ENCODE assay signal across 16 cellular contexts in genomic region chr7:87810726-87811125, GRCh38.
A peak's percentile ranks its signal among the peaks of the same experiment; 100 is the strongest.
DNase-seq lines count a peak whose midpoint lies in the region; ATAC-seq and TF ChIP-seq lines count a peak whose summit lies in the region.
"Had no signal": no experiment of that assay in that cellular context is flagged by ENCODE, and none has a peak within 500 bp of the region (broad histone marks: within the 10 kb centered on the region; RNA-seq: fewer than 3 reads in every experiment).

No MANE protein-coding gene starts in this region.

- H3K4me1 Mint-ChIP-seq in endodermal cell, result peaks cover 6% of the 10 kb centered on the region
- H3K4me1 Mint-ChIP-seq in neural progenitor cell, result peaks cover 12% of the 10 kb centered on the region

- no peak overlapping the region for H3K14ac ChIP-seq in neuronal stem cell (ENCODE audit: low read length)

- no CpG with 5 or more reads among the region's 2 CpGs for WGBS in endodermal cell (ENCODE audit: insufficient coverage in 1 of 2, insufficient read length in 1 of 2), 2 experiments
- WGBS in neuronal stem cell (ENCODE audit: extremely low coverage in 2 of 2, insufficient read length in 2 of 2, insufficient replicate concordance in 1 of 2), 2 donors, result no CpG with 5 or more reads among the region's 2 CpGs

- no peak overlapping the region for H4K91ac ChIP-seq in neuronal stem cell (ENCODE audit: low read depth, low read length, poor library complexity)

- H2AFZ ChIP-seq in neural progenitor cell (replicated peaks) (peak overlapping the region; percentile 57), neuronal stem cell (ENCODE audit: low read length) (no peak overlapping the region)

- no peaks in the 10 kb centered on the region for H3K36me3 Mint-ChIP-seq in endodermal cell (ENCODE audit: low read depth)
- H3K36me3 Mint-ChIP-seq in neural progenitor cell, result no peaks in the 10 kb centered on the region
- H3K36me3 Mint-ChIP-seq: CD14-positive monocyte; CD8-positive, alpha-beta T cell had no signal

- H2BK12ac ChIP-seq in neuronal stem cell (ENCODE audit: low read length), result no peak overlapping the region

- TF ChIP-seq CTCF in VCaP (conservative IDR thresholded peaks at IDR 0.05) (no peak), endodermal cell (conservative IDR thresholded peaks at IDR 0.05) (no peak), neural progenitor cell (IDR thresholded peaks at IDR 0.05) (no peak)

- no peaks in the 10 kb centered on the region for H3K79me1 ChIP-seq in neuronal stem cell (ENCODE audit: low read depth, low read length)

- no peak overlapping the region for H3K4ac ChIP-seq in neuronal stem cell (ENCODE audit: low read length)

- H3K27me3 Mint-ChIP-seq in endodermal cell (ENCODE audit: insufficient read depth) (no peaks in the 10 kb centered on the region), neural progenitor cell (ENCODE audit: insufficient read depth, low read depth) (no peaks in the 10 kb centered on the region)

- H3K4me2 ChIP-seq in neural progenitor cell, result peak overlapping the region; percentile 53
- no peak overlapping the region for H3K4me2 ChIP-seq in neuronal stem cell (ENCODE audit: insufficient read depth, low read length, poor library complexity, severe bottlenecking)

- H3K4me3 Mint-ChIP-seq in endodermal cell (no peak overlapping the region), neural progenitor cell (no peak overlapping the region)
- H3K4me3 Mint-ChIP-seq: CD14-positive monocyte; CD8-positive, alpha-beta T cell; H9 had no signal

- no peaks in the 10 kb centered on the region for H3K79me2 ChIP-seq in neural progenitor cell (ENCODE audit: low read depth)

- no peak overlapping the region for H3K23ac ChIP-seq in neuronal stem cell (ENCODE audit: low read depth, low read length, poor library complexity)

- peak overlapping the region; percentile 64 for H3K27ac Mint-ChIP-seq in endodermal cell
- no peak overlapping the region for H3K27ac Mint-ChIP-seq in neural progenitor cell
- H3K27ac Mint-ChIP-seq: CD14-positive monocyte; CD8-positive, alpha-beta T cell had no signal

- no peaks in the 10 kb centered on the region for H3K36me3 ChIP-seq in endodermal cell (ENCODE audit: control insufficient read depth, insufficient read depth, low read length)
- no peaks in the 10 kb centered on the region for H3K36me3 ChIP-seq in neural progenitor cell
- no peaks in the 10 kb centered on the region for H3K36me3 ChIP-seq in neuronal stem cell (replicated peaks in 1 of 2; ENCODE audit: control insufficient read depth in 2 of 2, insufficient read depth in 2 of 2, low read length in 2 of 2)

- no peak for DNase-seq in HEK293T (ENCODE audit: extremely low spot score)
- DNase-seq in endodermal cell, result no peak
- DNase-seq in neural progenitor cell (ENCODE audit: low spot score), result no peak
- no peak for DNase-seq in activated T-cell treated with anti-CD3 and anti-CD28 coated beads for 4 hours
- no peak for DNase-seq in neuronal stem cell (ENCODE audit: low spot score)
- DNase-seq: Caco-2; CD8-positive, alpha-beta T cell; GM23248; H9; IMR-90; KBM-7 had no signal

- no peak overlapping the region for H3K4me3 ChIP-seq in endodermal cell (ENCODE audit: low read length)
- no peak overlapping the region for H3K4me3 ChIP-seq in neural progenitor cell
- no peak overlapping the region for H3K4me3 ChIP-seq in neuronal stem cell (ENCODE audit: low read length in 2 of 2)
- H3K4me3 ChIP-seq: GM12878, GM23248 had no signal

- no peak overlapping the region for H2BK15ac ChIP-seq in neuronal stem cell (ENCODE audit: low read length)

- no peaks in the 10 kb centered on the region for H3K9me3 Mint-ChIP-seq in endodermal cell
- H3K9me3 Mint-ChIP-seq in neural progenitor cell, result no peaks in the 10 kb centered on the region
- H3K9me3 Mint-ChIP-seq: CD14-positive monocyte; CD8-positive, alpha-beta T cell; H9 had no signal

- no peaks in the 10 kb centered on the region for H3K27me3 ChIP-seq in endodermal cell (ENCODE audit: control insufficient read depth, insufficient read depth, low read length, poor library complexity, severe bottlenecking)
- no peaks in the 10 kb centered on the region for H3K27me3 ChIP-seq in neural progenitor cell
- H3K27me3 ChIP-seq in neuronal stem cell (ENCODE audit: control insufficient read depth in 3 of 3, insufficient read depth in 3 of 3, low read depth in 1 of 3, low read length in 3 of 3), result no peaks in the 10 kb centered on the region

- no peaks in the 10 kb centered on the region for H3K9me3 ChIP-seq in endodermal cell (ENCODE audit: control insufficient read depth, low read length)
- no peaks in the 10 kb centered on the region for H3K9me3 ChIP-seq in neural progenitor cell (ENCODE audit: low read depth)
- H3K9me3 ChIP-seq in neuronal stem cell (replicated peaks in 1 of 2; ENCODE audit: control insufficient read depth in 2 of 2, insufficient read depth in 1 of 2, low read depth in 1 of 2, low read length in 2 of 2), result no peaks in the 10 kb centered on the region
- H3K9me3 ChIP-seq: Caco-2 had no signal

- POLR2A ChIA-PET in HEK293T (lab: Yijun Ruan, JAX), result no interaction called here

- no peak overlapping the region for H3K18ac ChIP-seq in neuronal stem cell (ENCODE audit: low read length)

- H3K4me1 ChIP-seq in endodermal cell (ENCODE audit: control insufficient read depth, insufficient read depth, low read length), result peaks cover 2% of the 10 kb centered on the region
- peaks cover 22% of the 10 kb centered on the region for H3K4me1 ChIP-seq in neural progenitor cell
- peaks cover 0 to 5% of the 10 kb centered on the region in 2 donors for H3K4me1 ChIP-seq in neuronal stem cell (ENCODE audit: control insufficient read depth in 2 of 2, insufficient read depth in 1 of 2, low read depth in 1 of 2, low read length in 2 of 2)
- H3K4me1 ChIP-seq: Caco-2 had no signal

- no peak overlapping the region for H2BK5ac ChIP-seq in neuronal stem cell (ENCODE audit: low read length)

- H3F3A ChIP-seq in neural progenitor cell (ENCODE audit: low read depth), result peaks cover 7% of the 10 kb centered on the region

- H2BK120ac ChIP-seq in neuronal stem cell (ENCODE audit: low read depth, low read length), result no peak overlapping the region

- no peak for ATAC-seq in HG03571 (IDR thresholded peaks at IDR 0.05; ENCODE audit: unreplicated experiment)
- ATAC-seq: CD8-positive, alpha-beta T cell had no signal

- H2AK5ac ChIP-seq in neuronal stem cell (ENCODE audit: low read depth, low read length), result no peak overlapping the region

- H3K27ac ChIP-seq in VCaP (peak overlapping the region; percentile 75), endodermal cell (ENCODE audit: low read depth, low read length) (no peak overlapping the region), neural progenitor cell (peak overlapping the region; percentile 78), neuronal stem cell (replicated peaks; ENCODE audit: low read length) (no peak overlapping the region)
- H3K27ac ChIP-seq: GM23248, HL-60 had no signal

- CTCF ChIA-PET in HEK293T (lab: Yijun Ruan, JAX), result no interaction called here

- H4K8ac ChIP-seq in neuronal stem cell (ENCODE audit: low read depth, low read length), result no peak overlapping the region

- H3K9ac ChIP-seq in endodermal cell (ENCODE audit: extremely low read depth, low read length, poor library complexity, severe bottlenecking) (no peak overlapping the region), neural progenitor cell (no peak overlapping the region), neuronal stem cell (ENCODE audit: low read depth, low read length, poor library complexity) (no peak overlapping the region)
- H3K9ac ChIP-seq: GM23248 had no signal

- no peaks in the 10 kb centered on the region for H4K20me1 ChIP-seq in neural progenitor cell (ENCODE audit: low read depth)

TF ChIP-seq in HEK293T, 16 proteins besides CTCF, POLR2A, EP300 and RAD21:
- no peak for TF ChIP-seq NFRKB (IDR thresholded peaks at IDR 0.05)
- peak; percentile 65 for TF ChIP-seq PKNOX1 (IDR thresholded peaks at IDR 0.05)

Comparison
In these comparisons a context has a peak if more than half of its experiments do, and no peak if none do; other contexts are left out.
1. H3K27ac ChIP-seq: peak in VCaP (single experiment) and neural progenitor cell (single experiment); none in endodermal cell (single experiment) and neuronal stem cell (single experiment).